8 cellular contexts compared by ENCODE assay signal in the genomic region with DNA sequence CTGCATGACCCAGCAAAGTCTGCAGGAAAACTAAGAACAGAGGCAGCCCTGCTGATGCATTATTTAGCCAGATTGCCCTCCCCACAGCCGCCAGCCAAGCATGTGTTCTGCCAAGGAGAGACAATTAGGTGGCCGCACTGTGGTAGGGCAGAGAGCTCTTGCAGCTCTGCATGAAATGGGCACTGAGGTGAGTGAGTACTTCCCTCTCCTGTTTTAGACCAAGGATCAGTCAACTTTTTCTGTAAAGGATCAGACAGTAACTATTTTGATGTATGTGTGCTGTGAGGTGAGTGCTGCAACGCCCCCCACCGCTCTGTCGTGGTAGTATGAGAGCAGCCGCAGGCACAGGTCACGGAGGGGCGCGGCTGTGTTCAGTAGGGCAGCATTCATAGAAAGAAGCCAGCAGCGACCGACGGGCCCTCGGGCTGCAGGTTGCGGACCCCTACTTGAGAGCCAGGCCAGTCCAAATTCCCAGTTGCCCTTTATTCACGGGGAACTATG. TPM values are rescaled to one million over a fixed set of nuclear protein-coding genes. Genes with fewer than 3 reads are reported as not detected.
DNase-seq lines count a peak whose midpoint lies in the region; TF ChIP-seq lines count a peak whose summit lies in the region.

No MANE protein-coding gene starts in this region.

- H3K4me3 Mint-ChIP-seq in osteocyte (ENCODE audit: unreplicated experiment): peak overlapping the region; percentile 36

- H3K36me3 Mint-ChIP-seq in osteocyte (ENCODE audit: unreplicated experiment): no peaks in the 10 kb centered on the region

- peak overlapping the region; percentile 99 for H3K27ac Mint-ChIP-seq in osteocyte (ENCODE audit: unreplicated experiment)

- peaks cover 73% of the 10 kb centered on the region for H3K4me1 Mint-ChIP-seq in osteocyte (ENCODE audit: unreplicated experiment)

- DNase-seq in AG10803 (ENCODE audit: low read depth): peak; percentile 56
- DNase-seq in T1000 (lab: John Stamatoyannopoulos, UW): peak; percentile 9
- peak; percentile 51 for DNase-seq in globus pallidus (ENCODE audit: low spot score)
- peak; percentile 91 for DNase-seq in osteocyte (ENCODE audit: extremely low spot score, unreplicated experiment)
- DNase-seq in activated CD4-positive, alpha-beta T cell treated with anti-CD3 and anti-CD28 coated beads, Interleukin-2, amount 50 U/mL, for 48 hours: no peak
- DNase-seq in dedifferentiated amniotic fluid mesenchymal stem cell (ENCODE audit: extremely low spot score): no peak
- no peak for DNase-seq in DMS53 treated with DMSO at 0.1 percent for 48 hours (lab: John Stamatoyannopoulos, UW; ENCODE audit: unreplicated experiment)
- no peak for DNase-seq in NCI-H510A treated with DMSO at 0.1 percent for 48 hours (lab: John Stamatoyannopoulos, UW)

- TF ChIP-seq CTCF in AG10803 (conservative IDR thresholded peaks at IDR 0.05; ENCODE audit: low read length) (peak; percentile 53), osteocyte (IDR thresholded peaks at IDR 0.05) (peak; percentile 75)

- H3K27me3 Mint-ChIP-seq in osteocyte (ENCODE audit: unreplicated experiment): no peaks in the 10 kb centered on the region

- H3K4me3 ChIP-seq in AG10803 (ENCODE audit: low read length): peak overlapping the region; percentile 48

- no peaks in the 10 kb centered on the region for H3K9me3 Mint-ChIP-seq in osteocyte (ENCODE audit: unreplicated experiment)

RNA-seq across cellular contexts. Expression of gene FAM50B, which starts 23.8 kb away (rescaled TPM):
- 0.37 and 0.70 TPM in 2 replicates for total RNA-seq in osteocyte

Comparison
In these comparisons a context has a peak if more than half of its experiments do, and no peak if none do; other contexts are left out.
1. DNase-seq: peak in AG10803 (single experiment), T1000 (single experiment), globus pallidus (single experiment) and osteocyte (single experiment); none in activated CD4-positive, alpha-beta T cell treated with anti-CD3 and anti-CD28 coated beads, Interleukin-2, amount 50 U/mL, for 48 hours (0 of 2), dedifferentiated amniotic fluid mesenchymal stem cell (single experiment), DMS53 treated with DMSO at 0.1 percent for 48 hours (single experiment) and NCI-H510A treated with DMSO at 0.1 percent for 48 hours (single experiment).